ENCODE assay signal across 20 cellular contexts in genomic region chr4:138553001-138553845, GRCh38.
"Had no signal": no experiment of that assay in that cellular context is flagged by ENCODE, and none has a peak within 500 bp of the region (broad histone marks: within the 10 kb centered on the region; RNA-seq: fewer than 3 reads in every experiment).

No MANE protein-coding gene starts in this region.

- H3K27me3 ChIP-seq: dorsolateral prefrontal cortex, pancreas, sigmoid colon, tibial artery, upper lobe of right lung, vagina had no signal

- H3K4me1 ChIP-seq: left ventricle myocardium inferior, pancreas, prostate gland, sigmoid colon, tibial artery, upper lobe of right lung, vagina had no signal

- H3K27ac ChIP-seq: dorsolateral prefrontal cortex, left ventricle myocardium inferior, pancreas, prostate gland, sigmoid colon, skin epidermis, tibial artery, upper lobe of right lung, vagina had no signal

- ATAC-seq: pancreas; stimulated activated naive B cell treated with anti-CD40 and anti-IgM and Interleukin-4, amounts not matched to agents 10 μg/mL and 1 μg/mL and 100 μg/mL, for 72 hours; upper lobe of right lung had no signal

- H3K9me3 ChIP-seq: left ventricle myocardium inferior, pancreas, prostate gland, sigmoid colon, tibial artery, upper lobe of right lung, vagina had no signal

- H3K36me3 ChIP-seq: left ventricle myocardium inferior, pancreas, prostate gland, sigmoid colon, tibial artery, upper lobe of right lung, vagina had no signal

- DNase-seq: cortex of kidney; dorsolateral prefrontal cortex; effector CD8-positive, alpha-beta T cell; foreskin melanocyte; islet precursor cell; left ventricle myocardium inferior; mesendoderm; naive B cell; occipital lobe; retina; sigmoid colon; stimulated activated CD4-positive, alpha-beta T cell treated with anti-CD3 and anti-CD28 coated beads, Interleukin-2, amount 100 ng/mL, for 24 hours; stimulated activated CD4-positive, alpha-beta T cell treated with anti-CD3 and anti-CD28 coated beads, Interleukin-4, amount 100 ng/mL, for 4 hours; stimulated activated naive B cell treated with anti-CD40 and anti-IgM and Interleukin-4, amounts not matched to agents 10 μg/mL and 1 μg/mL and 100 μg/mL, for 72 hours; tibial artery; upper lobe of right lung had no signal

- H3K4me3 ChIP-seq: left ventricle myocardium inferior, pancreas, prostate gland, sigmoid colon, skin epidermis, tibial artery, upper lobe of right lung, vagina had no signal
